8 cellular contexts compared by ENCODE assay signal in genomic region chr1:203338335-203339036, GRCh38. TPM values are rescaled to one million over a fixed set of nuclear protein-coding genes. Genes with fewer than 3 reads are reported as not detected.
DNase-seq lines count a peak whose midpoint lies in the region; ATAC-seq and TF ChIP-seq lines count a peak whose summit lies in the region.

No MANE protein-coding gene starts in this region.

- WGBS in IMR-90 (ENCODE audit: extremely low coverage in 2 of 2, insufficient read length in 1 of 2), 2 experiments: no CpG with 5 or more reads among the region's 18 CpGs

- DNase-seq in DMS153 (lab: John Stamatoyannopoulos, UW) (peak; percentile 62), IMR-90 (peak; percentile 68), RPMI7951 (ENCODE audit: low read depth) (peak; percentile 45), fibroblast of villous mesenchyme (ENCODE audit: low read depth) (peak; percentile 72), nucleus accumbens (lab: John Stamatoyannopoulos, UW) (peak in 42 of 56 donors; percentile 9 to 75 (median 34)), NCI-H1048 (lab: John Stamatoyannopoulos, UW) (no peak)
- DNase-seq in activated T-helper 2 cell treated with anti-CD3 and anti-CD28 coated beads, Interferon-gamma antibody, Interleukin-2, Interleukin-4, amounts not matched to agents 10 μg/mL and 5 μg/mL and 100 μg/mL, durations not matched to agents 14 hours and 24 hours and 36 hours (ENCODE audit: low spot score): peak; percentile 52

- in situ Hi-C loops in IMR-90 (cut with MboI; ENCODE audit: low sequenced_read_pairs): loop anchor here (5.0 kb wide), 1 partner anchor 66 kb away; no protein-coding TSS in a partner anchor

- H3K4me3 ChIP-seq in IMR-90 (ENCODE audit: insufficient read depth, low read depth, low read length) (no peak overlapping the region), fibroblast of villous mesenchyme (ENCODE audit: low read depth, low read length) (no peak overlapping the region)

- H4K91ac ChIP-seq in IMR-90 (ENCODE audit: insufficient read depth, low read depth, low read length): no peak overlapping the region

- no peak overlapping the region for H4K5ac ChIP-seq in IMR-90 (ENCODE audit: low read depth, low read length)

- H3K9me3 ChIP-seq in IMR-90 (ENCODE audit: control insufficient read depth, insufficient read depth, low read length): no peaks in the 10 kb centered on the region

- BruUV-seq in IMR-90 (replicated peaks; lab: Mats Ljungman, UMichigan): no TSS peak

- H3K27ac Mint-ChIP-seq in activated T-helper 2 cell treated with anti-CD3 and anti-CD28 coated beads, Interferon-gamma antibody, Interleukin-2, Interleukin-4, amounts not matched to agents 10 μg/mL and 5 μg/mL and 100 μg/mL, durations not matched to agents 14 hours and 24 hours and 36 hours: no peak overlapping the region

- no peaks in the 10 kb centered on the region for H3K9me1 ChIP-seq in IMR-90 (ENCODE audit: insufficient read depth, low read length)

- H2BK120ac ChIP-seq in IMR-90 (ENCODE audit: low read depth, low read length): no peak overlapping the region

- dilution Hi-C loops in IMR-90 (cut with HindIII; ENCODE audit: low sequenced_read_pairs, unreplicated experiment): no loop called here

- intact Hi-C loops in IMR-90 (cut with micrococcal nuclease): loop anchor here (1.0 to 10.0 kb wide), 3 partner anchors 65 to 304 kb away; no protein-coding TSS in a partner anchor
- intact Hi-C loops in activated T-helper 2 cell treated with anti-CD3 and anti-CD28 coated beads, Interferon-gamma antibody, Interleukin-2, Interleukin-4, amounts not matched to agents 10 μg/mL and 5 μg/mL and 100 μg/mL, durations not matched to agents 14 hours and 24 hours and 36 hours (cut with micrococcal nuclease): loop anchor here (1.0 kb wide), 2 partner anchors 65 to 71 kb away; no protein-coding TSS in a partner anchor

- H3K4me2 ChIP-seq in IMR-90 (ENCODE audit: low read depth, low read length): no peak overlapping the region

- H3K27me3 Mint-ChIP-seq in activated T-helper 2 cell treated with anti-CD3 and anti-CD28 coated beads, Interferon-gamma antibody, Interleukin-2, Interleukin-4, amounts not matched to agents 10 μg/mL and 5 μg/mL and 100 μg/mL, durations not matched to agents 14 hours and 24 hours and 36 hours (ENCODE audit: low read depth): peaks cover 27% of the 10 kb centered on the region

- H3K56ac ChIP-seq in IMR-90 (ENCODE audit: extremely low read depth, insufficient read depth, low read length): no peak overlapping the region

- peaks cover 7% of the 10 kb centered on the region for H3K4me1 Mint-ChIP-seq in activated T-helper 2 cell treated with anti-CD3 and anti-CD28 coated beads, Interferon-gamma antibody, Interleukin-2, Interleukin-4, amounts not matched to agents 10 μg/mL and 5 μg/mL and 100 μg/mL, durations not matched to agents 14 hours and 24 hours and 36 hours (ENCODE audit: low read depth)

- no peak overlapping the region for H3K4me3 Mint-ChIP-seq in activated T-helper 2 cell treated with anti-CD3 and anti-CD28 coated beads, Interferon-gamma antibody, Interleukin-2, Interleukin-4, amounts not matched to agents 10 μg/mL and 5 μg/mL and 100 μg/mL, durations not matched to agents 14 hours and 24 hours and 36 hours (ENCODE audit: low read depth)

- no peak overlapping the region for H3K9ac ChIP-seq in IMR-90 (ENCODE audit: low read depth, low read length)

- no peak for TF ChIP-seq POLR2A in IMR-90 (IDR thresholded peaks at IDR 0.05; ENCODE audit: low read depth, low read length)

- no peak overlapping the region for H4K8ac ChIP-seq in IMR-90 (ENCODE audit: low read depth in 2 of 2, low read length in 2 of 2)

- no peak overlapping the region for H2BK15ac ChIP-seq in IMR-90 (ENCODE audit: low read depth, low read length)

- no peak overlapping the region for H3K27ac ChIP-seq in IMR-90 (ENCODE audit: insufficient read depth, low read length)

- no peaks in the 10 kb centered on the region for H3K9me3 Mint-ChIP-seq in activated T-helper 2 cell treated with anti-CD3 and anti-CD28 coated beads, Interferon-gamma antibody, Interleukin-2, Interleukin-4, amounts not matched to agents 10 μg/mL and 5 μg/mL and 100 μg/mL, durations not matched to agents 14 hours and 24 hours and 36 hours

- ATAC-seq in IMR-90 (ENCODE audit: low read depth) (peak; percentile 71), GM21529 (IDR thresholded peaks at IDR 0.05; ENCODE audit: unreplicated experiment) (no peak)

- H2BK5ac ChIP-seq in IMR-90 (ENCODE audit: low read depth, low read length, poor library complexity, severe bottlenecking): no peak overlapping the region

- H2BK20ac ChIP-seq in IMR-90 (ENCODE audit: low read depth, low read length): no peak overlapping the region

- peaks cover 46% of the 10 kb centered on the region for H3K27me3 ChIP-seq in IMR-90 (ENCODE audit: control insufficient read depth, insufficient read depth, low read length)

- no peak overlapping the region for H2AK9ac ChIP-seq in IMR-90 (replicated peaks; ENCODE audit: low read depth, low read length, poor library complexity)

- no peak overlapping the region for H3K4ac ChIP-seq in IMR-90 (ENCODE audit: low read depth, low read length)

- H2AK5ac ChIP-seq in IMR-90 (ENCODE audit: low read depth, low read length): 0 out of 2 replicates have a peak overlapping the region, but pooled peaks have one; percentile 61

- no peaks in the 10 kb centered on the region for H3K4me1 ChIP-seq in IMR-90 (ENCODE audit: control insufficient read depth, insufficient read depth, low read length)

- no peak overlapping the region for H3K23ac ChIP-seq in IMR-90 (ENCODE audit: low read depth, low read length)

- H3K36me3 Mint-ChIP-seq in activated T-helper 2 cell treated with anti-CD3 and anti-CD28 coated beads, Interferon-gamma antibody, Interleukin-2, Interleukin-4, amounts not matched to agents 10 μg/mL and 5 μg/mL and 100 μg/mL, durations not matched to agents 14 hours and 24 hours and 36 hours (ENCODE audit: low read depth): no peaks in the 10 kb centered on the region

- H3K36me3 ChIP-seq in IMR-90 (ENCODE audit: control insufficient read depth, insufficient read depth, low read length): no peaks in the 10 kb centered on the region

- H3K14ac ChIP-seq in IMR-90 (replicated peaks; ENCODE audit: low read depth, low read length): no peak overlapping the region

- H4K20me1 ChIP-seq in IMR-90 (ENCODE audit: insufficient read depth, low read length): no peaks in the 10 kb centered on the region

- no peak overlapping the region for H3K18ac ChIP-seq in IMR-90 (ENCODE audit: low read depth, low read length)

- no peaks in the 10 kb centered on the region for H3K79me1 ChIP-seq in IMR-90 (ENCODE audit: low read depth in 1 of 2, low read length in 2 of 2)

- peak; percentile 88 for TF ChIP-seq RAD21 in IMR-90 (IDR thresholded peaks at IDR 0.05; ENCODE audit: low read length)

- POLR2A ChIA-PET in IMR-90 (lab: Charles Lee; ENCODE audit: unreplicated experiment): no interaction called here

- no peak overlapping the region for H2AFZ ChIP-seq in IMR-90 (replicated peaks; ENCODE audit: low read length, poor library complexity)

- CTCF ChIA-PET in IMR-90 (lab: Yijun Ruan, JAX): interaction anchor here (0.5 to 1.9 kb wide), 6 partner anchors 8 to 150 kb away, joined by 3 to 12 read pairs (median 4); no protein-coding TSS in a partner anchor

- TF ChIP-seq CTCF in IMR-90 (conservative IDR thresholded peaks at IDR 0.05; ENCODE audit: low read depth, low read length) (peak; percentile 90), fibroblast of villous mesenchyme (IDR thresholded peaks at IDR 0.05; ENCODE audit: insufficient read depth, low read depth, low read length) (peak; percentile 92)

TF ChIP-seq in IMR-90, 13 proteins besides CTCF, POLR2A, EP300 and RAD21:
- no peak for TF ChIP-seq USF2 (IDR thresholded peaks at IDR 0.05; ENCODE audit: low read depth, low read length)
- no peak for TF ChIP-seq RCOR1 (IDR thresholded peaks at IDR 0.05; ENCODE audit: insufficient replicate concordance, low read length)
- TF ChIP-seq SMC3 (IDR thresholded peaks at IDR 0.05; ENCODE audit: low read depth, low read length): peak; percentile 91
- no peak for TF ChIP-seq CHD1 (IDR thresholded peaks at IDR 0.05; ENCODE audit: low read depth, low read length)
- TF ChIP-seq RFX5 (IDR thresholded peaks at IDR 0.05; ENCODE audit: low read depth, low read length): no peak

RNA-seq across cellular contexts. Expression of gene FMOD, which starts 12.4 kb away (rescaled TPM):
- total RNA-seq in IMR-90 (2012; rRNA removed): 0.18 and 0.28 TPM in 2 replicates
- polyA plus RNA-seq in IMR-90 (2012; rRNA removed): 2.4 and 2.7 TPM in 2 replicates
- 0.64 and 2.9 TPM in 2 replicates for polyA plus RNA-seq in IMR-90 (2012; cell fraction: cytosol; rRNA removed)
- 1.0 and 1.8 TPM in 2 replicates for polyA plus RNA-seq in IMR-90 (2012; cell fraction: nucleus; rRNA removed; ENCODE audit: low replicate concordance)
- not detected in 2 replicates for total RNA-seq in RPMI7951 (2014; rRNA removed; shearing (Covaris generic))
- 4.0 and 5.4 TPM in 2 replicates for total RNA-seq in activated T-helper 2 cell treated with anti-CD3 and anti-CD28 coated beads, Interferon-gamma antibody, Interleukin-2, Interleukin-4, amounts not matched to agents 10 μg/mL and 5 μg/mL and 100 μg/mL, durations not matched to agents 14 hours and 24 hours and 36 hours
- total RNA-seq in fibroblast of villous mesenchyme: 0.64 and 0.86 TPM in 2 replicates

RNA-seq across cellular contexts. Expression of gene BTG2, which starts 33.2 kb away (rescaled TPM):
- total RNA-seq in IMR-90 (2012; rRNA removed): 8.4 and 10.3 TPM in 2 replicates
- polyA plus RNA-seq in IMR-90 (2012; rRNA removed): 10.7 and 18.8 TPM in 2 replicates
- 4.9 and 23.6 TPM in 2 replicates for polyA plus RNA-seq in IMR-90 (2012; cell fraction: cytosol; rRNA removed)
- 18.8 and 39.4 TPM in 2 replicates for polyA plus RNA-seq in IMR-90 (2012; cell fraction: nucleus; rRNA removed; ENCODE audit: low replicate concordance)
- 0.60 and 0.78 TPM in 2 replicates for total RNA-seq in RPMI7951 (2014; rRNA removed; shearing (Covaris generic))
- 98.1 and 98.8 TPM in 2 replicates for total RNA-seq in activated T-helper 2 cell treated with anti-CD3 and anti-CD28 coated beads, Interferon-gamma antibody, Interleukin-2, Interleukin-4, amounts not matched to agents 10 μg/mL and 5 μg/mL and 100 μg/mL, durations not matched to agents 14 hours and 24 hours and 36 hours
- 6.4 and 13.8 TPM in 2 replicates for total RNA-seq in fibroblast of villous mesenchyme
